ENCODE assay signal across 10 cellular contexts in genomic region chr20:44448753-44449546, GRCh38. TPM values are rescaled to one million over a fixed set of nuclear protein-coding genes. Genes with fewer than 3 reads are reported as not detected.
DNase-seq lines count a peak whose midpoint lies in the region; ATAC-seq and TF ChIP-seq lines count a peak whose summit lies in the region.
"Had no signal": no experiment of that assay in that cellular context is flagged by ENCODE, and none has a peak within 500 bp of the region (broad histone marks: within the 10 kb centered on the region; RNA-seq: fewer than 3 reads in every experiment).

No MANE protein-coding gene starts in this region.

- H3K4me3 ChIP-seq in Karpas-422 (ENCODE audit: low read length): no peak overlapping the region
- H3K4me3 ChIP-seq: SJSA1 had no signal

- H3K27me3 ChIP-seq in Karpas-422 (ENCODE audit: low read length): peaks cover 3% of the 10 kb centered on the region; the same call in 1 of the 2 replicates
- H3K27me3 ChIP-seq: SJSA1 had no signal

- H3K36me3 ChIP-seq in Karpas-422 (ENCODE audit: insufficient read depth, low read length): no peaks in the 10 kb centered on the region
- H3K36me3 ChIP-seq: SJSA1 had no signal

- no peak overlapping the region for H3K4me2 ChIP-seq in Karpas-422 (ENCODE audit: low read depth, low read length, poor library complexity, severe bottlenecking)

- no peak overlapping the region for H3K27ac Mint-ChIP-seq in activated CD4-positive, alpha-beta T cell treated with anti-CD3 and anti-CD28 coated beads, Interleukin-2, amount 10 ng/mL, durations not matched to agents 7 days and 5 days
- H3K27ac Mint-ChIP-seq in chondrocyte (ENCODE audit: unreplicated experiment): no peak overlapping the region
- no peak overlapping the region for H3K27ac Mint-ChIP-seq in osteocyte (ENCODE audit: unreplicated experiment)
- H3K27ac Mint-ChIP-seq in T-helper 17 cell: no peak overlapping the region

- no peaks in the 10 kb centered on the region for H3K9me3 ChIP-seq in Karpas-422 (ENCODE audit: low read length)
- H3K9me3 ChIP-seq in T-helper 17 cell (ENCODE audit: control insufficient read depth, low read length, poor library complexity, severe bottlenecking): no peaks in the 10 kb centered on the region
- H3K9me3 ChIP-seq: SJSA1 had no signal

- no peak overlapping the region for H3K27ac ChIP-seq in Karpas-422 (ENCODE audit: low read length)
- H3K27ac ChIP-seq: SJSA1 had no signal

- H3K36me3 Mint-ChIP-seq in activated CD4-positive, alpha-beta T cell treated with anti-CD3 and anti-CD28 coated beads, Interleukin-2, amount 10 ng/mL, durations not matched to agents 7 days and 5 days (ENCODE audit: low read depth): no peaks in the 10 kb centered on the region
- no peaks in the 10 kb centered on the region for H3K36me3 Mint-ChIP-seq in chondrocyte (ENCODE audit: low read depth)
- H3K36me3 Mint-ChIP-seq in osteocyte (ENCODE audit: unreplicated experiment): no peaks in the 10 kb centered on the region
- no peaks in the 10 kb centered on the region for H3K36me3 Mint-ChIP-seq in T-helper 17 cell (ENCODE audit: low read depth)
- H3K36me3 Mint-ChIP-seq: stimulated activated memory B cell treated with anti-CD40 and anti-IgM and Interleukin-4, amounts not matched to agents 10 μg/mL and 1 μg/mL and 100 μg/mL, for 72 hours had no signal

- H3K9me2 ChIP-seq in Karpas-422 (replicated peaks; ENCODE audit: insufficient read depth, low read length): no peaks in the 10 kb centered on the region

- CTCF ChIA-PET in activated CD4-positive, alpha-beta T cell treated with anti-CD3 and anti-CD28 coated beads, Interleukin-2, amount 10 ng/mL, durations not matched to agents 7 days and 5 days (lab: Charles Lee): interaction anchor here (1.7 kb wide), 1 partner anchor 161 kb away, joined by 3 read pairs; no protein-coding TSS in a partner anchor

- H3K9ac ChIP-seq in Karpas-422 (ENCODE audit: low read length): no peak overlapping the region

- no peaks in the 10 kb centered on the region for H4K20me1 ChIP-seq in Karpas-422 (ENCODE audit: insufficient read depth, low read depth, low read length)

- no peak overlapping the region for H2AFZ ChIP-seq in Karpas-422 (ENCODE audit: low read length)

- no peaks in the 10 kb centered on the region for H3K4me1 ChIP-seq in Karpas-422 (ENCODE audit: low read length)

- no peaks in the 10 kb centered on the region for H3K9me3 Mint-ChIP-seq in activated CD4-positive, alpha-beta T cell treated with anti-CD3 and anti-CD28 coated beads, Interleukin-2, amount 10 ng/mL, durations not matched to agents 7 days and 5 days
- H3K9me3 Mint-ChIP-seq in chondrocyte (ENCODE audit: low read depth): no peaks in the 10 kb centered on the region
- H3K9me3 Mint-ChIP-seq in osteocyte (ENCODE audit: unreplicated experiment): no peaks in the 10 kb centered on the region

- peak; percentile 16 for DNase-seq in activated CD4-positive, alpha-beta T cell treated with anti-CD3 and anti-CD28 coated beads, Interleukin-2, amount 10 ng/mL, durations not matched to agents 7 days and 5 days
- no peak for DNase-seq in activated CD4-positive, alpha-beta T cell treated with anti-CD3 and anti-CD28 coated beads for 4 hours
- DNase-seq in Karpas-422 (peak; percentile 82), chondrocyte (ENCODE audit: low spot score) (peak; percentile 22), osteocyte (ENCODE audit: extremely low spot score, unreplicated experiment) (no peak), T-helper 17 cell (no peak), pons (ENCODE audit: low spot score) (no peak)

- ATAC-seq in T-helper 17 cell: no peak
- no peak for ATAC-seq in HG02870 (IDR thresholded peaks at IDR 0.05; ENCODE audit: unreplicated experiment)
- ATAC-seq: stimulated activated memory B cell treated with anti-CD40 and anti-IgM and Interleukin-4, amounts not matched to agents 10 μg/mL and 1 μg/mL and 100 μg/mL, for 72 hours had no signal

- TF ChIP-seq CTCF in chondrocyte (IDR thresholded peaks at IDR 0.05) (peak; percentile 55), osteocyte (IDR thresholded peaks at IDR 0.05) (peak; percentile 30)

- POLR2A ChIA-PET in activated CD4-positive, alpha-beta T cell treated with anti-CD3 and anti-CD28 coated beads, Interleukin-2, amount 10 ng/mL, durations not matched to agents 7 days and 5 days (lab: Charles Lee): no interaction called here

- H3K4me1 Mint-ChIP-seq in activated CD4-positive, alpha-beta T cell treated with anti-CD3 and anti-CD28 coated beads, Interleukin-2, amount 10 ng/mL, durations not matched to agents 7 days and 5 days: no peaks in the 10 kb centered on the region
- H3K4me1 Mint-ChIP-seq in chondrocyte (ENCODE audit: low read depth): no peaks in the 10 kb centered on the region
- H3K4me1 Mint-ChIP-seq in osteocyte (ENCODE audit: unreplicated experiment): no peaks in the 10 kb centered on the region
- no peaks in the 10 kb centered on the region for H3K4me1 Mint-ChIP-seq in T-helper 17 cell

- no peak overlapping the region for H3K4me3 Mint-ChIP-seq in activated CD4-positive, alpha-beta T cell treated with anti-CD3 and anti-CD28 coated beads, Interleukin-2, amount 10 ng/mL, durations not matched to agents 7 days and 5 days
- no peak overlapping the region for H3K4me3 Mint-ChIP-seq in chondrocyte (ENCODE audit: unreplicated experiment)
- H3K4me3 Mint-ChIP-seq in osteocyte (ENCODE audit: unreplicated experiment): no peak overlapping the region
- H3K4me3 Mint-ChIP-seq in T-helper 17 cell: no peak overlapping the region
- H3K4me3 Mint-ChIP-seq: stimulated activated memory B cell treated with anti-CD40 and anti-IgM and Interleukin-4, amounts not matched to agents 10 μg/mL and 1 μg/mL and 100 μg/mL, for 72 hours had no signal

- H3K79me2 ChIP-seq in Karpas-422 (ENCODE audit: low read length): no peaks in the 10 kb centered on the region

- H3K27me3 Mint-ChIP-seq in activated CD4-positive, alpha-beta T cell treated with anti-CD3 and anti-CD28 coated beads, Interleukin-2, amount 10 ng/mL, durations not matched to agents 7 days and 5 days: no peaks in the 10 kb centered on the region
- H3K27me3 Mint-ChIP-seq in chondrocyte (ENCODE audit: low read depth) (peaks cover 17% of the 10 kb centered on the region), osteocyte (ENCODE audit: unreplicated experiment) (peaks cover 23% of the 10 kb centered on the region), T-helper 17 cell (peaks cover 29% of the 10 kb centered on the region)

RNA-seq across cellular contexts. Expression of gene TTPAL, which starts 26.7 kb away (rescaled TPM):
- 10 to 100 TPM; 17.1 to 19.5 TPM for total RNA-seq in activated CD4-positive, alpha-beta T cell treated with anti-CD3 and anti-CD28 coated beads, Interleukin-2, amount 10 ng/mL, durations not matched to agents 7 days and 5 days
- 10.2 and 24.4 TPM in 2 replicates for total RNA-seq in Karpas-422 (2014; rRNA removed; shearing (Covaris generic); ENCODE audit: low replicate concordance)
- 16.5 to 18.4 TPM (median 17.1 TPM) in 3 replicates for total RNA-seq in chondrocyte
- 18.9 and 20.8 TPM in 2 replicates for total RNA-seq in osteocyte
- total RNA-seq in T-helper 17 cell: 10 to 100 TPM; 11.1 to 11.7 TPM

Comparison
In these comparisons a context has a peak if more than half of its experiments do, and no peak if none do; other contexts are left out.
1. DNase-seq: peak in activated CD4-positive, alpha-beta T cell treated with anti-CD3 and anti-CD28 coated beads, Interleukin-2, amount 10 ng/mL, durations not matched to agents 7 days and 5 days (single experiment), Karpas-422 (single experiment) and chondrocyte (single experiment); none in activated CD4-positive, alpha-beta T cell treated with anti-CD3 and anti-CD28 coated beads for 4 hours (0 of 2), osteocyte (single experiment), T-helper 17 cell (0 of 3) and pons (single experiment).